1 cellular context compared by ENCODE assay signal in the genomic region with DNA sequence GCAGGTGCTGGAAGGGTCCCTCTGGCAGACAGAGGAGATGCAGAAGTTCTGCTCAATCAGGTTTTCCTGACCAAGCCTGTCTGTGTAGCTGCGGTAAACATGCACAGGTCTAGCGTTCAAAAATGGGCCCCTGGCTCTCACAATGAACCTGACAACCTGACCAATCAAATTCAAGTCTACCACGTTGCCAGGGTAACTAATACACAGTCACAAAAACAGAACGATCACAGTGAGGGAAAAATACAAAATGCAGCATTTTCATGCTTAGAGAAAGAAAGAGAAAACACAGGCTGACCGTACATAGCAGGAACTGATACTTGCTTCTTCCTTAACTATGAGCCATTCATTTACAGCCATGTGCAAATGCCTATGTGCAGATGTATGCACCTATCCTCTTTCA.
TF ChIP-seq lines count a peak whose summit lies in the region.

No MANE protein-coding gene starts in this region.

TF ChIP-seq in GM12878, 131 proteins besides CTCF, POLR2A, EP300 and RAD21 (continued from another document):
- TF ChIP-seq, protein P1, sequence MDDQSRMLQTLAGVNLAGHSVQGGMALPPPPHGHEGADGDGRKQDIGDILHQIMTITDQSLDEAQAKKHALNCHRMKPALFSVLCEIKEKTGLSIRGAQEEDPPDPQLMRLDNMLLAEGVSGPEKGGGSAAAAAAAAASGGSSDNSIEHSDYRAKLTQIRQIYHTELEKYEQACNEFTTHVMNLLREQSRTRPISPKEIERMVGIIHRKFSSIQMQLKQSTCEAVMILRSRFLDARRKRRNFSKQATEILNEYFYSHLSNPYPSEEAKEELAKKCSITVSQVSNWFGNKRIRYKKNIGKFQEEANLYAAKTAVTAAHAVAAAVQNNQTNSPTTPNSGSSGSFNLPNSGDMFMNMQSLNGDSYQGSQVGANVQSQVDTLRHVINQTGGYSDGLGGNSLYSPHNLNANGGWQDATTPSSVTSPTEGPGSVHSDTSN (IDR thresholded peaks at IDR 0.05; ENCODE audit: insufficient replicate concordance, low read depth, low read length), result no peak
